Comparison of ENCODE assay signal across 10 cellular contexts in genomic region chr2:53445376-53446072, GRCh38.
DNase-seq lines count a peak whose midpoint lies in the region; ATAC-seq lines count a peak whose summit lies in the region.
"Had no signal": no experiment of that assay in that cellular context is flagged by ENCODE, and none has a peak within 500 bp of the region (broad histone marks: within the 10 kb centered on the region; RNA-seq: fewer than 3 reads in every experiment).

No MANE protein-coding gene starts in this region.

- H3K4me1 Mint-ChIP-seq in activated T-cell treated with anti-CD3 and anti-CD28 coated beads, Interleukin-2, amount 50 U/mL, for 72 hours (ENCODE audit: low read depth): no peaks in the 10 kb centered on the region
- H3K4me1 Mint-ChIP-seq in activated T-helper 17 cell treated with anti-CD3 and anti-CD28 coated beads, Interleukin-2, amount 50 U/mL, for 72 hours: peaks cover 4% of the 10 kb centered on the region

- no peak overlapping the region for H3K27ac Mint-ChIP-seq in activated T-cell treated with anti-CD3 and anti-CD28 coated beads, Interleukin-2, amount 50 U/mL, for 72 hours
- H3K27ac Mint-ChIP-seq in activated T-helper 17 cell treated with anti-CD3 and anti-CD28 coated beads, Interleukin-2, amount 50 U/mL, for 72 hours: no peak overlapping the region

- ATAC-seq in activated T-cell treated with anti-CD3 and anti-CD28 coated beads, Interleukin-2, amount 50 U/mL, for 72 hours (replicated peaks in 1 of 2): peak; percentile 46 to 83
- ATAC-seq in HG02885 (IDR thresholded peaks at IDR 0.05; ENCODE audit: poor library complexity, unreplicated experiment) (peak; percentile 90), GM19467 (IDR thresholded peaks at IDR 0.05; ENCODE audit: unreplicated experiment) (no peak)
- ATAC-seq in activated T-helper 17 cell treated with anti-CD3 and anti-CD28 coated beads, Interleukin-2, amount 50 U/mL, for 72 hours (replicated peaks): peak; percentile 95

- H3K9me3 Mint-ChIP-seq in activated T-cell treated with anti-CD3 and anti-CD28 coated beads, Interleukin-2, amount 50 U/mL, for 72 hours: no peaks in the 10 kb centered on the region
- H3K9me3 Mint-ChIP-seq in activated T-helper 17 cell treated with anti-CD3 and anti-CD28 coated beads, Interleukin-2, amount 50 U/mL, for 72 hours: no peaks in the 10 kb centered on the region

- H3K27me3 Mint-ChIP-seq in activated T-cell treated with anti-CD3 and anti-CD28 coated beads, Interleukin-2, amount 50 U/mL, for 72 hours (ENCODE audit: low read depth): no peaks in the 10 kb centered on the region
- peaks cover 8% of the 10 kb centered on the region for H3K27me3 Mint-ChIP-seq in activated T-helper 17 cell treated with anti-CD3 and anti-CD28 coated beads, Interleukin-2, amount 50 U/mL, for 72 hours

- no peaks in the 10 kb centered on the region for H3K36me3 Mint-ChIP-seq in activated T-cell treated with anti-CD3 and anti-CD28 coated beads, Interleukin-2, amount 50 U/mL, for 72 hours (ENCODE audit: insufficient read depth in 2 of 2)
- H3K36me3 Mint-ChIP-seq in activated T-helper 17 cell treated with anti-CD3 and anti-CD28 coated beads, Interleukin-2, amount 50 U/mL, for 72 hours (ENCODE audit: low read depth): no peaks in the 10 kb centered on the region

- H3K4me3 Mint-ChIP-seq in activated T-cell treated with anti-CD3 and anti-CD28 coated beads, Interleukin-2, amount 50 U/mL, for 72 hours: no peak overlapping the region
- H3K4me3 Mint-ChIP-seq in activated T-helper 17 cell treated with anti-CD3 and anti-CD28 coated beads, Interleukin-2, amount 50 U/mL, for 72 hours: no peak overlapping the region

- no peak for DNase-seq in activated T-cell treated with anti-CD3 and anti-CD28 coated beads, Interleukin-2, amount 50 U/mL, for 72 hours
- no peak for DNase-seq in activated T-cell treated with anti-CD3 and anti-CD28 coated beads, Interleukin-2, amount 50 U/mL, for 1 hour
- DNase-seq in renal cortical epithelial cell (ENCODE audit: low read depth) (peak; percentile 21), SK-N-DZ (ENCODE audit: low spot score) (no peak), cortex of kidney (lab: John Stamatoyannopoulos, UW) (no peak)
- DNase-seq: NCI-H2171 treated with DMSO at 0.1 percent for 48 hours; stimulated activated CD8-positive, alpha-beta memory T cell treated with anti-CD3 and anti-CD28 coated beads, Interleukin-4, amount 100 ng/mL, for 48 hours had no signal
